Comparison of ENCODE assay signal across 8 cellular contexts in the genomic region with DNA sequence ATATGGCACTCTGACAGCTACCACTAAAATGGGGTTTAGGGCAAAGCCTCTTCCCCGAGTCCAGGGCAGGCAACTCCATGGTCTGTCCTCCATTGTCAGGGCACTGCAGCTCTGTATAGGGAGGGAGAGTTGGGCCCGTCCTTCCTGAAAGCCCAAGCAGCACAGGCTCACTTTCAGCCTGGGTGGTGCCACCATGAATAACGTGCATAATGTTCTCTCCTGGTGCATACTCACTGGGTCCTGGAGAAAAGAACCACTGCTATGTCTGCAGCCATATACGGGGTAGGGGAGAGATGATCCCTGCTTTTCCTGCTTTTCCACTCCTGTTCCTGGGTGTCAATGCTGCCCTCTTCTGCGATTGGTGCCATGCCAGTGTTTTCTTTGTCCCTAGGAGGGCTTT.
DNase-seq lines count a peak whose midpoint lies in the region; ATAC-seq and TF ChIP-seq lines count a peak whose summit lies in the region.
"Not testable (repeated sequence)": the region's sequence is repeated elsewhere in the genome, so short reads cannot be mapped to it uniquely, and the experiment has no call there.

No MANE protein-coding gene starts in this region.

- H3K9me3 Mint-ChIP-seq in nephron progenitor cell, type B pancreatic cell: not testable (repeated sequence)

- H3K4me1 Mint-ChIP-seq in nephron progenitor cell; type B pancreatic cell (ENCODE audit: unreplicated experiment): not testable (repeated sequence)

- in situ Hi-C loops in brain microvascular endothelial cell (cut with HindIII; ENCODE audit: low pct_ligation_motif_present, low sequenced_read_pairs), result not testable (repeated sequence)

- WGBS in HUES64, result 7% methylated on average over 2 of the region's 5 CpGs

- H3K4me3 ChIP-seq in HUES64 (ENCODE audit: low read length) (peak overlapping the region; percentile 59), brain microvascular endothelial cell (ENCODE audit: low read depth, low read length) (peak overlapping the region; percentile 9)
- not testable (repeated sequence) for H3K4me3 ChIP-seq in RWPE2 (ENCODE audit: severe bottlenecking); cardiac muscle cell

- not testable (repeated sequence) for H3K36me3 Mint-ChIP-seq in nephron progenitor cell (ENCODE audit: low read depth); type B pancreatic cell

- H3K27me3 Mint-ChIP-seq in nephron progenitor cell (ENCODE audit: low read depth, poor library complexity); type B pancreatic cell: not testable (repeated sequence)

- not testable (repeated sequence) for H3K4me1 ChIP-seq in HUES64 (ENCODE audit: insufficient read depth, low read length); RWPE2 (ENCODE audit: insufficient read depth, poor library complexity, severe bottlenecking); cardiac muscle cell (ENCODE audit: low read depth)

- TF ChIP-seq CTCF in RWPE2 (IDR thresholded peaks at IDR 0.05; ENCODE audit: poor library complexity, severe bottlenecking); brain microvascular endothelial cell (IDR thresholded peaks at IDR 0.05; ENCODE audit: low read depth, low read length, missing control alignments); cardiac muscle cell (IDR thresholded peaks at IDR 0.05; ENCODE audit: low read depth, low read length); nephron progenitor cell (IDR thresholded peaks at IDR 0.05); type B pancreatic cell (conservative IDR thresholded peaks at IDR 0.05): not testable (repeated sequence)

- not testable (repeated sequence) for H3K27me3 ChIP-seq in HUES64 (ENCODE audit: insufficient read depth, low read length); RWPE2 (ENCODE audit: insufficient read depth, poor library complexity, severe bottlenecking); brain microvascular endothelial cell (replicated peaks); cardiac muscle cell

- ATAC-seq in RWPE2 (ENCODE audit: low read depth), result peak; percentile 30; the same call in 1 of the 3 replicates
- not testable (repeated sequence) for ATAC-seq in left lobe of liver

- H3K4me3 Mint-ChIP-seq in nephron progenitor cell (peak overlapping the region; percentile 54), type B pancreatic cell (peak overlapping the region; percentile 55)

- not testable (repeated sequence) for H3K27ac Mint-ChIP-seq in nephron progenitor cell, type B pancreatic cell

- H3K9ac ChIP-seq in HUES64 (ENCODE audit: low read depth, low read length), result not testable (repeated sequence)

- DNase-seq in ELF-1 (ENCODE audit: low read depth, low spot score) (peak; percentile 10), cardiac muscle cell (ENCODE audit: low read depth in 1 of 2, low spot score in 1 of 2) (peak; percentile 0 to 1), left lobe of liver (ENCODE audit: low spot score) (peak; percentile 7)
- DNase-seq in RWPE2 (ENCODE audit: low spot score); brain microvascular endothelial cell; nephron progenitor cell; type B pancreatic cell (ENCODE audit: extremely low spot score, unreplicated experiment): not testable (repeated sequence)

- not testable (repeated sequence) for H3K9me3 ChIP-seq in HUES64 (ENCODE audit: insufficient read depth, low read depth, low read length); RWPE2 (ENCODE audit: severe bottlenecking); cardiac muscle cell (ENCODE audit: low read depth)

- not testable (repeated sequence) for H3K36me3 ChIP-seq in HUES64 (ENCODE audit: insufficient read depth, low read length); RWPE2 (ENCODE audit: low read depth); brain microvascular endothelial cell (replicated peaks); cardiac muscle cell

- H3K27ac ChIP-seq in HUES64 (ENCODE audit: low read depth, low read length); RWPE2 (ENCODE audit: poor library complexity, severe bottlenecking); brain microvascular endothelial cell; cardiac muscle cell: not testable (repeated sequence)
